ENCODE assay signal across 23 cellular contexts in the genomic region with DNA sequence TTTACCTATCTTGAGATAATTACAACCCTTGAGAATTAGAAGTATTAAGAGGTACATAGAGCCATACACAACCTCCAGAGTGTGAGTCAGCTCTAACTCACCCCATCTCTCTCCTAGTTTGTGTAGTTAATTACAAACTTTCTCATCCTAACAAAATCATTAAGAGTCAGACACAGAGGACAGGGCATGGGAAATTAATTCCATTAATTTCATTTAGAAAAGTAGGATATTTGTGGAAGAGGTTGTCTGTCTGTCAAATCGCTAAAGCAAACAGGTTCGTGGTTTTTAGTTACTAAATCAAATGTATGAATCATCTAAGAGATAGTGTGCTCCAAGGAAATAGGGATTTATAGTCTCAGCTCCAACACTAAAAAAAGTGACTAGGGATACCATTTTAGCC.
DNase-seq lines count a peak whose midpoint lies in the region; ATAC-seq, FAIRE-seq and TF ChIP-seq lines count a peak whose summit lies in the region.
"Had no signal": no experiment of that assay in that cellular context is flagged by ENCODE, and none has a peak within 500 bp of the region (broad histone marks: within the 10 kb centered on the region; RNA-seq: fewer than 3 reads in every experiment).

No MANE protein-coding gene starts in this region.

- no peaks in the 10 kb centered on the region for H3F3A ChIP-seq in SK-N-SH (replicated peaks; ENCODE audit: insufficient read depth)

- TF ChIP-seq CTCF in SK-N-SH (IDR thresholded peaks at IDR 0.05) = no peak
- no peak for TF ChIP-seq CTCF in astrocyte (IDR thresholded peaks at IDR 0.05; ENCODE audit: insufficient read depth, low read depth, low read length)
- TF ChIP-seq CTCF in fibroblast of villous mesenchyme (IDR thresholded peaks at IDR 0.05; ENCODE audit: insufficient read depth, low read depth, low read length) = no peak
- no peak for TF ChIP-seq CTCF in hepatocyte (IDR thresholded peaks at IDR 0.05; ENCODE audit: poor library complexity)

- H3K4me3 ChIP-seq in SK-N-SH (ENCODE audit: low read depth in 2 of 2, low read length in 1 of 2) (no peak overlapping the region), astrocyte (ENCODE audit: insufficient read depth, low read depth, low read length) (no peak overlapping the region), fibroblast of villous mesenchyme (ENCODE audit: low read depth, low read length) (no peak overlapping the region), hepatocyte (no peak overlapping the region)
- H3K4me3 ChIP-seq: GM23248, SJCRH30 had no signal

- POLR2A ChIA-PET in SK-N-SH (lab: Yijun Ruan, JAX) = no interaction called here

- H3K4me2 ChIP-seq in SK-N-SH = no peak overlapping the region
- H3K4me2 ChIP-seq in astrocyte (ENCODE audit: low read length) = no peak overlapping the region
- no peak overlapping the region for H3K4me2 ChIP-seq in hepatocyte

- H2AFZ ChIP-seq in SK-N-SH (ENCODE audit: low read depth) (no peak overlapping the region), astrocyte (ENCODE audit: low read depth, low read length) (no peak overlapping the region), hepatocyte (no peak overlapping the region)
- H2AFZ ChIP-seq: GM23248 had no signal

- no peaks in the 10 kb centered on the region for H3K9me2 ChIP-seq in SK-N-SH
- no peaks in the 10 kb centered on the region for H3K9me2 ChIP-seq in hepatocyte (replicated peaks; ENCODE audit: insufficient read depth)

- H3K27ac Mint-ChIP-seq in astrocyte (ENCODE audit: unreplicated experiment) = no peak overlapping the region

- H3K27me3 ChIP-seq in SK-N-SH (ENCODE audit: insufficient read depth) (no peaks in the 10 kb centered on the region), astrocyte (ENCODE audit: insufficient read depth, low read length) (no peaks in the 10 kb centered on the region), hepatocyte (no peaks in the 10 kb centered on the region)
- H3K27me3 ChIP-seq: SJCRH30 had no signal

- H3K9me3 ChIP-seq in SK-N-SH = no peaks in the 10 kb centered on the region
- no peaks in the 10 kb centered on the region for H3K9me3 ChIP-seq in astrocyte (ENCODE audit: insufficient read depth, low read depth, low read length)
- no peaks in the 10 kb centered on the region for H3K9me3 ChIP-seq in hepatocyte (ENCODE audit: low read depth)
- H3K9me3 ChIP-seq: SJCRH30 had no signal

- FAIRE-seq in astrocyte (lab: Jason Lieb, UNC) (no peak), urothelium cell line (lab: Jason Lieb, UNC) (no peak)
- FAIRE-seq: GM19239, RCC 7860 had no signal

- WGBS in SK-N-SH (ENCODE audit: low lambda C conversion rate) = 5% methylated on average over 2 of the region's 2 CpGs
- 82% methylated on average over 2 of the region's 2 CpGs for WGBS in hepatocyte (ENCODE audit: low lambda C conversion rate, missing lambda C conversion rate)

- H3K9me3 Mint-ChIP-seq in astrocyte (ENCODE audit: unreplicated experiment) = peaks cover 3% of the 10 kb centered on the region

- TF ChIP-seq EP300 in SK-N-SH (IDR thresholded peaks at IDR 0.05; ENCODE audit: borderline replicate concordance in 1 of 2, low read depth in 1 of 2, low read length in 1 of 2) = no peak

- no peak for TF ChIP-seq RAD21 in SK-N-SH (IDR thresholded peaks at IDR 0.05; ENCODE audit: low read length)

- no peak for ATAC-seq in SK-N-SH treated with all-trans-retinoic acid at 6 μM for 48 hours
- ATAC-seq: HCT116 had no signal

- H3K4me1 ChIP-seq in SK-N-SH (ENCODE audit: control insufficient read depth in 1 of 2, insufficient read depth in 2 of 2, low read depth in 1 of 2, low read length in 1 of 2) (no peaks in the 10 kb centered on the region; a peak in 1 of 4 replicates), astrocyte (ENCODE audit: insufficient read depth, low read length) (no peaks in the 10 kb centered on the region), hepatocyte (ENCODE audit: insufficient read depth) (no peaks in the 10 kb centered on the region)
- H3K4me1 ChIP-seq: SJCRH30 had no signal

- H3K79me2 ChIP-seq in SK-N-SH (ENCODE audit: insufficient read depth) = no peaks in the 10 kb centered on the region
- H3K79me2 ChIP-seq in astrocyte (ENCODE audit: insufficient read depth, low read length) = no peaks in the 10 kb centered on the region
- H3K79me2 ChIP-seq in hepatocyte = no peaks in the 10 kb centered on the region

- no peaks in the 10 kb centered on the region for H4K20me1 ChIP-seq in SK-N-SH (ENCODE audit: insufficient read depth)
- no peaks in the 10 kb centered on the region for H4K20me1 ChIP-seq in astrocyte (ENCODE audit: insufficient read depth, low read length)
- no peaks in the 10 kb centered on the region for H4K20me1 ChIP-seq in hepatocyte (ENCODE audit: insufficient read depth, poor library complexity, severe bottlenecking)

- H3K4me1 Mint-ChIP-seq in astrocyte (ENCODE audit: low read depth, unreplicated experiment) = peaks cover 23% of the 10 kb centered on the region

- no peak overlapping the region for H3K9ac ChIP-seq in SK-N-SH
- no peak overlapping the region for H3K9ac ChIP-seq in astrocyte (ENCODE audit: low read length)
- H3K9ac ChIP-seq: GM23248 had no signal

- H3K36me3 ChIP-seq in SK-N-SH (replicated peaks in 1 of 2; ENCODE audit: control insufficient read depth in 1 of 2, insufficient read depth in 2 of 2, low read length in 1 of 2) (no peaks in the 10 kb centered on the region), astrocyte (ENCODE audit: insufficient read depth, low read length) (no peaks in the 10 kb centered on the region), hepatocyte (replicated peaks; ENCODE audit: insufficient read depth, low read depth) (no peaks in the 10 kb centered on the region)
- H3K36me3 ChIP-seq: SJCRH30 had no signal

- H3K27me3 Mint-ChIP-seq in astrocyte (ENCODE audit: low read depth, unreplicated experiment) = no peaks in the 10 kb centered on the region

- H3K27ac ChIP-seq in SK-N-SH (ENCODE audit: low read depth in 2 of 2, low read length in 1 of 2) (no peak overlapping the region), astrocyte (ENCODE audit: low read depth, low read length) (no peak overlapping the region), hepatocyte (no peak overlapping the region)
- H3K27ac ChIP-seq: GM23248, HL-60, SJCRH30 had no signal

- no peak for DNase-seq in SK-N-SH
- peak; percentile 8 for DNase-seq in astrocyte (ENCODE audit: low read depth)
- peak; percentile 4 for DNase-seq in fibroblast of villous mesenchyme (ENCODE audit: low read depth)
- DNase-seq in urothelium cell line (ENCODE audit: low spot score) = peak; percentile 3
- no peak for DNase-seq in DMS53 (lab: John Stamatoyannopoulos, UW)
- no peak for DNase-seq in hepatocyte (ENCODE audit: low spot score)
- no peak for DNase-seq in AG08395 (ENCODE audit: low spot score)
- DNase-seq: 8988T, C1 segment of cervical spinal cord, COR-L47, GM23248, KG1, MM.1S, NCI-H1105 treated with DMSO at 0.1 percent for 48 hours, NCI-H187, NCI-H446 treated with DMSO at 0.1 percent for 48 hours, NCI-H748 treated with DMSO at 0.1 percent for 48 hours, SJCRH30 had no signal

- H3K36me3 Mint-ChIP-seq in astrocyte (ENCODE audit: low read depth, unreplicated experiment) = no peaks in the 10 kb centered on the region

- no peak overlapping the region for H3K4me3 Mint-ChIP-seq in astrocyte (ENCODE audit: unreplicated experiment)

- CTCF ChIA-PET in SK-N-SH (lab: Yijun Ruan, JAX) = no interaction called here

TF ChIP-seq in SK-N-SH treated with all-trans-retinoic acid at 6 μM for 48 hours, 23 proteins besides CTCF, POLR2A, EP300 and RAD21:
- TF ChIP-seq ISL1 (CRISPR knock-in tag; IDR thresholded peaks at IDR 0.05) = 0 out of 2 replicates have a peak, but pooled peaks have one; percentile 16
- TF ChIP-seq ZNF565 (CRISPR knock-in tag; conservative IDR thresholded peaks at IDR 0.05; ENCODE audit: low read depth) = no peak
TF ChIP-seq in SK-N-SH treated with all-trans-retinoic acid at 6 μM for 48 hours: peak in this region for 1.

TF ChIP-seq in SK-N-SH, 30 proteins besides CTCF, POLR2A, EP300 and RAD21 (continues in another document):
- TF ChIP-seq RFX5 (IDR thresholded peaks at IDR 0.05; ENCODE audit: low read length) (no peak), FOXJ3 (CRISPR knock-in tag; IDR thresholded peaks at IDR 0.05) (no peak), CHD2 (IDR thresholded peaks at IDR 0.05; ENCODE audit: low read length, partially characterized antibody) (no peak), EZH2phosphoT487 (IDR thresholded peaks at IDR 0.05; ENCODE audit: borderline replicate concordance, low read depth) (no peak), GATA2 (CRISPR knock-in tag; IDR thresholded peaks at IDR 0.05) (no peak), SMC3 (IDR thresholded peaks at IDR 0.05; ENCODE audit: low read depth, low read length) (no peak), POLR2AphosphoS5 (IDR thresholded peaks at IDR 0.05; ENCODE audit: low read depth, low read length) (no peak), FOSL2 (IDR thresholded peaks at IDR 0.05; ENCODE audit: borderline replicate concordance, low read depth) (no peak)
- TF ChIP-seq, protein P1, sequence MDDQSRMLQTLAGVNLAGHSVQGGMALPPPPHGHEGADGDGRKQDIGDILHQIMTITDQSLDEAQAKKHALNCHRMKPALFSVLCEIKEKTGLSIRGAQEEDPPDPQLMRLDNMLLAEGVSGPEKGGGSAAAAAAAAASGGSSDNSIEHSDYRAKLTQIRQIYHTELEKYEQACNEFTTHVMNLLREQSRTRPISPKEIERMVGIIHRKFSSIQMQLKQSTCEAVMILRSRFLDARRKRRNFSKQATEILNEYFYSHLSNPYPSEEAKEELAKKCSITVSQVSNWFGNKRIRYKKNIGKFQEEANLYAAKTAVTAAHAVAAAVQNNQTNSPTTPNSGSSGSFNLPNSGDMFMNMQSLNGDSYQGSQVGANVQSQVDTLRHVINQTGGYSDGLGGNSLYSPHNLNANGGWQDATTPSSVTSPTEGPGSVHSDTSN (IDR thresholded peaks at IDR 0.05) = no peak
- TF ChIP-seq, protein P2, sequence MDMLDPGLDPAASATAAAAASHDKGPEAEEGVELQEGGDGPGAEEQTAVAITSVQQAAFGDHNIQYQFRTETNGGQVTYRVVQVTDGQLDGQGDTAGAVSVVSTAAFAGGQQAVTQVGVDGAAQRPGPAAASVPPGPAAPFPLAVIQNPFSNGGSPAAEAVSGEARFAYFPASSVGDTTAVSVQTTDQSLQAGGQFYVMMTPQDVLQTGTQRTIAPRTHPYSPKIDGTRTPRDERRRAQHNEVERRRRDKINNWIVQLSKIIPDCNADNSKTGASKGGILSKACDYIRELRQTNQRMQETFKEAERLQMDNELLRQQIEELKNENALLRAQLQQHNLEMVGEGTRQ (IDR thresholded peaks at IDR 0.05; ENCODE audit: borderline replicate concordance, low read depth, low read length) = no peak

Comparison
In these comparisons a context has a peak if more than half of its experiments do, and no peak if none do; other contexts are left out.
1. DNase-seq: peak in astrocyte (single experiment), fibroblast of villous mesenchyme (single experiment) and urothelium cell line (single experiment); none in SK-N-SH (single experiment), DMS53 (single experiment), hepatocyte (single experiment) and AG08395 (single experiment).